ENCODE assay signal across 9 cellular contexts in genomic region chr15:52234596-52235541, GRCh38. TPM values are rescaled to one million over a fixed set of nuclear protein-coding genes. Genes with fewer than 3 reads are reported as not detected.
DNase-seq lines count a peak whose midpoint lies in the region; ATAC-seq, FAIRE-seq and TF ChIP-seq lines count a peak whose summit lies in the region.
"Had no signal": no experiment of that assay in that cellular context is flagged by ENCODE, and none has a peak within 500 bp of the region (broad histone marks: within the 10 kb centered on the region; RNA-seq: fewer than 3 reads in every experiment).

No MANE protein-coding gene starts in this region.

- DNase-seq in GM19239 (ENCODE audit: insufficient read length, low spot score) (no peak), NCI-H187 (lab: John Stamatoyannopoulos, UW) (no peak), A673 (ENCODE audit: low spot score) (no peak), D341Med (ENCODE audit: low spot score) (no peak)
- no peak for DNase-seq in activated T-helper 1 cell treated with anti-CD3 and anti-CD28 coated beads, Interleukin-12 subunit alpha, Interleukin-12 subunit beta, Interleukin-2, Interleukin-4 antibody, amounts not matched to agents 30 ng/mL and 10 ng/mL and 1 ng/mL, durations not matched to agents 14 hours and 24 hours and 36 hours (ENCODE audit: low spot score)

- FAIRE-seq in GM19239 (lab: Jason Lieb, UNC): peak; percentile 93
- FAIRE-seq: RCC 7860 had no signal

- H3K4me3 Mint-ChIP-seq in activated T-helper 1 cell treated with anti-CD3 and anti-CD28 coated beads, Interleukin-12 subunit alpha, Interleukin-12 subunit beta, Interleukin-2, Interleukin-4 antibody, amounts not matched to agents 30 ng/mL and 10 ng/mL and 1 ng/mL, durations not matched to agents 14 hours and 24 hours and 36 hours: no peak overlapping the region
- H3K4me3 Mint-ChIP-seq in stimulated activated memory B cell treated with anti-CD40 and anti-IgM and Interleukin-4, amounts not matched to agents 10 μg/mL and 1 μg/mL and 100 μg/mL, for 72 hours: peak overlapping the region; percentile 57

- intact Hi-C loops in activated T-helper 1 cell treated with anti-CD3 and anti-CD28 coated beads, Interleukin-12 subunit alpha, Interleukin-12 subunit beta, Interleukin-2, Interleukin-4 antibody, amounts not matched to agents 30 ng/mL and 10 ng/mL and 1 ng/mL, durations not matched to agents 14 hours and 24 hours and 36 hours (cut with micrococcal nuclease): no loop called here
- intact Hi-C loops in A673 (cut with micrococcal nuclease; ENCODE audit: unreplicated experiment): no loop called here

- peaks cover 27% of the 10 kb centered on the region for H3K4me1 Mint-ChIP-seq in activated T-helper 1 cell treated with anti-CD3 and anti-CD28 coated beads, Interleukin-12 subunit alpha, Interleukin-12 subunit beta, Interleukin-2, Interleukin-4 antibody, amounts not matched to agents 30 ng/mL and 10 ng/mL and 1 ng/mL, durations not matched to agents 14 hours and 24 hours and 36 hours (ENCODE audit: low read depth)
- peaks cover 62% of the 10 kb centered on the region for H3K4me1 Mint-ChIP-seq in stimulated activated memory B cell treated with anti-CD40 and anti-IgM and Interleukin-4, amounts not matched to agents 10 μg/mL and 1 μg/mL and 100 μg/mL, for 72 hours

- no peaks in the 10 kb centered on the region for H3K36me3 Mint-ChIP-seq in activated T-helper 1 cell treated with anti-CD3 and anti-CD28 coated beads, Interleukin-12 subunit alpha, Interleukin-12 subunit beta, Interleukin-2, Interleukin-4 antibody, amounts not matched to agents 30 ng/mL and 10 ng/mL and 1 ng/mL, durations not matched to agents 14 hours and 24 hours and 36 hours (ENCODE audit: low read depth)
- H3K36me3 Mint-ChIP-seq in stimulated activated memory B cell treated with anti-CD40 and anti-IgM and Interleukin-4, amounts not matched to agents 10 μg/mL and 1 μg/mL and 100 μg/mL, for 72 hours: no peaks in the 10 kb centered on the region

- POLR2A ChIA-PET in A673 (lab: Charles Lee; ENCODE audit: low non-redundant PET): no interaction called here

- H3K27ac Mint-ChIP-seq in activated T-helper 1 cell treated with anti-CD3 and anti-CD28 coated beads, Interleukin-12 subunit alpha, Interleukin-12 subunit beta, Interleukin-2, Interleukin-4 antibody, amounts not matched to agents 30 ng/mL and 10 ng/mL and 1 ng/mL, durations not matched to agents 14 hours and 24 hours and 36 hours: peak overlapping the region; percentile 64
- H3K27ac Mint-ChIP-seq in stimulated activated memory B cell treated with anti-CD40 and anti-IgM and Interleukin-4, amounts not matched to agents 10 μg/mL and 1 μg/mL and 100 μg/mL, for 72 hours: peak overlapping the region; percentile 95

- H3K4me1 ChIP-seq in A673 (ENCODE audit: insufficient read depth, low read length, poor library complexity, severe bottlenecking): no peaks in the 10 kb centered on the region

- ATAC-seq in HG03103 (IDR thresholded peaks at IDR 0.05; ENCODE audit: low read depth, unreplicated experiment): peak; percentile 31
- peak; percentile 82 for ATAC-seq in stimulated activated memory B cell treated with anti-CD40 and anti-IgM and Interleukin-4, amounts not matched to agents 10 μg/mL and 1 μg/mL and 100 μg/mL, for 72 hours

- no peaks in the 10 kb centered on the region for H3K27me3 ChIP-seq in A673 (replicated peaks; ENCODE audit: insufficient read depth, low read depth, low read length, poor library complexity)

- CTCF ChIA-PET in A673 (lab: Charles Lee): no interaction called here

- no TSS peak for BruUV-seq in A673 (replicated peaks; lab: Mats Ljungman, UMichigan)

- peaks cover 4% of the 10 kb centered on the region for H3K27me3 Mint-ChIP-seq in activated T-helper 1 cell treated with anti-CD3 and anti-CD28 coated beads, Interleukin-12 subunit alpha, Interleukin-12 subunit beta, Interleukin-2, Interleukin-4 antibody, amounts not matched to agents 30 ng/mL and 10 ng/mL and 1 ng/mL, durations not matched to agents 14 hours and 24 hours and 36 hours (ENCODE audit: insufficient read depth)
- H3K27me3 Mint-ChIP-seq in stimulated activated memory B cell treated with anti-CD40 and anti-IgM and Interleukin-4, amounts not matched to agents 10 μg/mL and 1 μg/mL and 100 μg/mL, for 72 hours: no peaks in the 10 kb centered on the region

- no peak overlapping the region for H3K4me3 ChIP-seq in A673 (ENCODE audit: low read depth, low read length, poor library complexity, severe bottlenecking)
- H3K4me3 ChIP-seq: lung had no signal

- H3K9me3 ChIP-seq in A673 (ENCODE audit: low read depth, low read length, poor library complexity, severe bottlenecking): no peaks in the 10 kb centered on the region

- no peak overlapping the region for H3K27ac ChIP-seq in A673 (ENCODE audit: low read depth, low read length, poor library complexity, severe bottlenecking)

- no peaks in the 10 kb centered on the region for H3K9me3 Mint-ChIP-seq in activated T-helper 1 cell treated with anti-CD3 and anti-CD28 coated beads, Interleukin-12 subunit alpha, Interleukin-12 subunit beta, Interleukin-2, Interleukin-4 antibody, amounts not matched to agents 30 ng/mL and 10 ng/mL and 1 ng/mL, durations not matched to agents 14 hours and 24 hours and 36 hours
- H3K9me3 Mint-ChIP-seq in stimulated activated memory B cell treated with anti-CD40 and anti-IgM and Interleukin-4, amounts not matched to agents 10 μg/mL and 1 μg/mL and 100 μg/mL, for 72 hours: no peaks in the 10 kb centered on the region

- no peak for TF ChIP-seq CTCF in A673 (conservative IDR thresholded peaks at IDR 0.05; ENCODE audit: low read depth, low read length)

- no peaks in the 10 kb centered on the region for H3K36me3 ChIP-seq in A673 (ENCODE audit: insufficient read depth, low read length, poor library complexity, severe bottlenecking)

RNA-seq across cellular contexts. Expression of gene GNB5, which starts 43.7 kb away (rescaled TPM):
- total RNA-seq in activated T-helper 1 cell treated with anti-CD3 and anti-CD28 coated beads, Interleukin-12 subunit alpha, Interleukin-12 subunit beta, Interleukin-2, Interleukin-4 antibody, amounts not matched to agents 30 ng/mL and 10 ng/mL and 1 ng/mL, durations not matched to agents 14 hours and 24 hours and 36 hours: 17.0 and 18.5 TPM in 2 replicates
- total RNA-seq in A673 (2021): 22.8 and 23.3 TPM in 2 replicates
